Comparison of ENCODE assay signal across 26 cellular contexts in the genomic region with DNA sequence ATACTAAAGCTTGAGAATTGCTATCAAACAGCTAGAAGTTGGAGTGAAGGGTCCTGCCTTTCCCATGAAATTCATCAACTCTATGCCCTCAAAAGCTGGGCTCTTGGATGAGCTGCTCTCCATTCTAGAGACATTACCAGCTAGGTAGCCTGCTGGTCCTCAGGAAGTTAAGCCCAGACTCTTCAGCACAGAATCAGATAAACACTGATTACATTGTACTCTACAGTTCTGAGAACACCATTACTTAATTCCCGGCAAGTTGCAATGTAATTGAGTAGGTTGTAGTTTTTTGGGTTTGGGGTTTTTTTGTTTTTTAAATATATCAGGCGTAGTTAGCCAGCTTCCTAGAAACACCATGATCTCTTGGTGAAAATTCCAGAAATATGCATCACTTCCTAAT.
"Had no signal": no experiment of that assay in that cellular context is flagged by ENCODE, and none has a peak within 500 bp of the region (broad histone marks: within the 10 kb centered on the region; RNA-seq: fewer than 3 reads in every experiment).

No MANE protein-coding gene starts in this region.

- H3K27me3 ChIP-seq: dorsolateral prefrontal cortex, esophagus muscularis mucosa, gastroesophageal sphincter, heart left ventricle, hepatocyte, left lung, neural progenitor cell, right lobe of liver, stomach, thyroid gland had no signal

- H3K27ac Mint-ChIP-seq: endodermal cell; naive thymus-derived CD4-positive, alpha-beta T cell; nephron; neural progenitor cell; progenitor cell of endocrine pancreas had no signal

- ATAC-seq: foreskin keratinocyte; gastroesophageal sphincter; heart left ventricle; left cardiac atrium; left lung; naive thymus-derived CD4-positive, alpha-beta T cell; right lobe of liver had no signal

- H3K9me3 Mint-ChIP-seq: endodermal cell, nephron, neural progenitor cell had no signal

- DNase-seq: dorsolateral prefrontal cortex; effector CD4-positive, alpha-beta T cell; endodermal cell; foreskin keratinocyte; heart left ventricle; left cardiac atrium; left lung; mesenchymal stem cell; midbrain; naive thymus-derived CD4-positive, alpha-beta T cell; right lobe of liver; small intestine; stimulated activated CD4-positive, alpha-beta T cell treated with anti-CD3 and anti-CD28 coated beads, Interleukin-15, amount 100 ng/mL, for 24 hours; stimulated activated CD4-positive, alpha-beta T cell treated with anti-CD3 and anti-CD28 coated beads, Interleukin-2, amount 100 ng/mL, for 48 hours; stimulated activated naive CD4-positive, alpha-beta T cell; stomach; thyroid gland; trophoblast cell had no signal

- H3K4me3 ChIP-seq: dorsolateral prefrontal cortex, esophagus muscularis mucosa, gastroesophageal sphincter, heart left ventricle, hepatocyte, left lung, neural progenitor cell, right lobe of liver, stomach, thyroid gland had no signal

- H3K4me1 Mint-ChIP-seq: naive thymus-derived CD4-positive, alpha-beta T cell; nephron; neural progenitor cell had no signal

- H3K4me1 ChIP-seq: esophagus muscularis mucosa, gastroesophageal sphincter, left lung, neural progenitor cell, parathyroid adenoma, right lobe of liver had no signal

- H3K36me3 Mint-ChIP-seq: neural progenitor cell had no signal

- H3K36me3 ChIP-seq: esophagus muscularis mucosa, gastroesophageal sphincter, heart left ventricle, left lung, neural progenitor cell, right lobe of liver, stomach, thyroid gland had no signal

- H2AFZ ChIP-seq: hepatocyte, neural progenitor cell, parathyroid adenoma had no signal

- H3K27ac ChIP-seq: dorsolateral prefrontal cortex, epithelial cell of prostate, esophagus muscularis mucosa, foreskin keratinocyte, gastroesophageal sphincter, heart left ventricle, hepatocyte, left lung, neural progenitor cell, parathyroid adenoma, right lobe of liver, stomach, thyroid gland had no signal

- H3K4me3 Mint-ChIP-seq: endodermal cell; naive thymus-derived CD4-positive, alpha-beta T cell; nephron; neural progenitor cell had no signal

- H3K27me3 Mint-ChIP-seq: progenitor cell of endocrine pancreas had no signal

- H3K4me2 ChIP-seq: hepatocyte, neural progenitor cell had no signal

- H3K79me2 ChIP-seq: hepatocyte, parathyroid adenoma had no signal

- H3K9ac ChIP-seq: neural progenitor cell, parathyroid adenoma had no signal

- H3K9me3 ChIP-seq: esophagus muscularis mucosa, gastroesophageal sphincter, heart left ventricle, left lung, right lobe of liver, stomach, thyroid gland had no signal
